14 cellular contexts compared by ENCODE assay signal in the genomic region with DNA sequence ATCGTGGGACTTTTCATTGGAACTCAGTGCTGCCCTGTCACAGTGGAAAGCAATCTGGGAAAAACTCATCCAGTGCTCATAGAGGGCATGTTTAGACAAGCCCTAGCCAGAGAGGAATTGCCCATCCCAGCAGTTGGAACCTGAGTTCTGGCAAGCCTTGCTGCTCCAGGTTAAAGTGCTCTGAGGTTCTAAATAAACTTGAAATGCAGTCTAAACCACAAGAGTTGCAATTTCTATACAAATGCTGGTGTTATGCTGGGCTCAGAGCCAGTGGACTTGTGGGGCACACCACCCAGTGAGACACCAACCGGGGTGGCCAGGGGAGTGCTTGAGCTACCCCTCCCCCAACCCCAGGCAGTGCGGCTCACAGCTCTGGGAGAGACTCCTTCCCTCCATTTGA.
A peak's percentile ranks its signal among the peaks of the same experiment; 100 is the strongest.
DNase-seq lines count a peak whose midpoint lies in the region; TF ChIP-seq lines count a peak whose summit lies in the region.
"Had no signal": no experiment of that assay in that cellular context is flagged by ENCODE, and none has a peak within 500 bp of the region (broad histone marks: within the 10 kb centered on the region; RNA-seq: fewer than 3 reads in every experiment).

No MANE protein-coding gene starts in this region.

- WGBS in smooth muscle cell (ENCODE audit: low lambda C conversion rate): 85% methylated on average over 3 of the region's 3 CpGs

- DNase-seq in NCI-H2107 treated with DMSO at 0.1 percent for 48 hours (lab: John Stamatoyannopoulos, UW; ENCODE audit: unreplicated experiment) (peak; percentile 3), NCI-H2107 (lab: John Stamatoyannopoulos, UW) (no peak), SJSA1 (ENCODE audit: low read depth in 1 of 2, low spot score in 2 of 2) (peak; percentile 57 to 63), fibroblast of villous mesenchyme (ENCODE audit: low read depth) (peak; percentile 3), smooth muscle cell (lab: John Stamatoyannopoulos, UW; ENCODE audit: unreplicated experiment) (no peak), activated T-cell treated with anti-CD3 and anti-CD28 coated beads for 4 hours (no peak), NCI-H2196 treated with DMSO at 0.1 percent for 48 hours (lab: John Stamatoyannopoulos, UW; ENCODE audit: unreplicated experiment) (no peak), MV-4-11 (lab: John Stamatoyannopoulos, UW) (no peak)
- DNase-seq: 8988T, DMS79 treated with DMSO at 0.1 percent for 48 hours, HCEC 1CT, NCI-H1694, NCI-H524, SHP77 had no signal

- H3K36me3 ChIP-seq in SJSA1: no peaks in the 10 kb centered on the region
- H3K36me3 ChIP-seq in smooth muscle cell (ENCODE audit: low read depth): no peaks in the 10 kb centered on the region

- H3K27me3 ChIP-seq in SJSA1 (replicated peaks): no peaks in the 10 kb centered on the region
- H3K27me3 ChIP-seq in smooth muscle cell (ENCODE audit: low read depth): no peaks in the 10 kb centered on the region

- no peaks in the 10 kb centered on the region for H3F3A ChIP-seq in smooth muscle cell (ENCODE audit: low read depth)

- H3K79me2 ChIP-seq in smooth muscle cell (ENCODE audit: low read depth): no peaks in the 10 kb centered on the region

- no peak overlapping the region for H3K9ac ChIP-seq in smooth muscle cell (ENCODE audit: low read depth)

- H4K20me1 ChIP-seq in smooth muscle cell (ENCODE audit: low read depth): no peaks in the 10 kb centered on the region

- no peaks in the 10 kb centered on the region for H3K9me3 ChIP-seq in SJSA1 (replicated peaks)
- no peaks in the 10 kb centered on the region for H3K9me3 ChIP-seq in smooth muscle cell (replicated peaks; ENCODE audit: low read depth)

- H3K4me2 ChIP-seq in smooth muscle cell: no peak overlapping the region

- TF ChIP-seq CTCF in fibroblast of villous mesenchyme (IDR thresholded peaks at IDR 0.05; ENCODE audit: insufficient read depth, low read depth, low read length) (no peak), smooth muscle cell (IDR thresholded peaks at IDR 0.05; ENCODE audit: borderline replicate concordance, insufficient read depth, poor library complexity, severe bottlenecking) (no peak)

- H3K27ac ChIP-seq in SJSA1 (no peak overlapping the region), smooth muscle cell (ENCODE audit: low read depth) (no peak overlapping the region)

- peak overlapping the region; percentile 65 for H2AFZ ChIP-seq in smooth muscle cell (ENCODE audit: low read depth)

- H3K4me1 ChIP-seq in SJSA1 (replicated peaks): no peaks in the 10 kb centered on the region
- no peaks in the 10 kb centered on the region for H3K4me1 ChIP-seq in smooth muscle cell (ENCODE audit: low read depth)

- H3K4me3 ChIP-seq in SJSA1 (no peak overlapping the region), fibroblast of villous mesenchyme (ENCODE audit: low read depth, low read length) (no peak overlapping the region), smooth muscle cell (no peak overlapping the region)

Comparison
In these comparisons a context has a peak if more than half of its experiments do, and no peak if none do; other contexts are left out.
1. DNase-seq: peak in NCI-H2107 treated with DMSO at 0.1 percent for 48 hours (single experiment), SJSA1 (2 of 2) and fibroblast of villous mesenchyme (single experiment); none in NCI-H2107 (single experiment), smooth muscle cell (single experiment), activated T-cell treated with anti-CD3 and anti-CD28 coated beads for 4 hours (single experiment), NCI-H2196 treated with DMSO at 0.1 percent for 48 hours (single experiment) and MV-4-11 (single experiment).